7 cellular contexts compared by ENCODE assay signal in genomic region chr2:210730672-210731071, GRCh38.
"Had no signal": no experiment of that assay in that cellular context is flagged by ENCODE, and none has a peak within 500 bp of the region (broad histone marks: within the 10 kb centered on the region; RNA-seq: fewer than 3 reads in every experiment).

No MANE protein-coding gene starts in this region.

- FAIRE-seq: H1, H54 had no signal

- H3K4me2 ChIP-seq: GM23338 had no signal

- ATAC-seq: GM23338 had no signal

- DNase-seq: H9, HCEC 1CT, KG1 had no signal

- H3K27ac ChIP-seq: HL-60 had no signal

- H3K4me3 ChIP-seq: GM23338 had no signal
